ENCODE assay signal across 1 cellular context in the genomic region with DNA sequence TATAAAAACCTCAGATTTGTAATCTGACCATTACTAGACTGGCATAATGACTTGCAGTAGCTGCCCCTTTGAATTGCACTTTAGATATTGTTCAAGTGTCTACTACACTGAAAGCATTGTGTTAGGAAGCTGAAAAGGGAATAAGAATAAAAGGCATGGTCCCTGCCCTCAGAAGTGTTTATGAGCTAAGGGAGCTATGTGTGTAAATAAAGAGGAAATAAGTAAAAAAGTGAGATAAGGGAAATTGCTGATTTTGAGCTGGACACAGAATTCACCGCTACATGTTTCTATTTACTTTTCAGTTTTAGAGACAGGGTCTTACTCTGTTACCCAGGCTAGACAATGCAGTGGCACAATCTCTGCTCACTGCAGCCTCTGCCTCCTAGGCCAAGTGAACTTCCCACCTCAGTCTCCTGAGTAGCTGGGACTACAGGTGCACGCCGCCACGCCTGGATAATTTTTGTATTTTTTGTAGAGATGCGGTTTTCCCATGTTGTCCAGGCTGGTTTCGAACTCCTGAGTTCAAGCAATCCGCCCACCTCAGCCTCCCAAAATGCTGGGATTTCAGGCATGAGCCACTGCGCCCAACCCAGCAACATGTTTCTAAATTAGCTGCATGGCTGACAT.
TF ChIP-seq lines count a peak whose summit lies in the region.

No MANE protein-coding gene starts in this region.

TF ChIP-seq in SK-N-SH, 30 proteins besides CTCF, POLR2A, EP300 and RAD21:
- TF ChIP-seq TAF1 (IDR thresholded peaks at IDR 0.05; ENCODE audit: borderline replicate concordance, low read depth, low read length) (no peak), RXRA (IDR thresholded peaks at IDR 0.05; ENCODE audit: borderline replicate concordance, low read depth) (no peak), SIN3A (IDR thresholded peaks at IDR 0.05; ENCODE audit: borderline replicate concordance, low read depth, low read length) (no peak), ELF1 (IDR thresholded peaks at IDR 0.05) (no peak), MEF2A (IDR thresholded peaks at IDR 0.05; ENCODE audit: borderline replicate concordance, low read depth) (no peak), FOXJ3 (CRISPR knock-in tag; IDR thresholded peaks at IDR 0.05) (no peak)
- TF ChIP-seq, protein P1, sequence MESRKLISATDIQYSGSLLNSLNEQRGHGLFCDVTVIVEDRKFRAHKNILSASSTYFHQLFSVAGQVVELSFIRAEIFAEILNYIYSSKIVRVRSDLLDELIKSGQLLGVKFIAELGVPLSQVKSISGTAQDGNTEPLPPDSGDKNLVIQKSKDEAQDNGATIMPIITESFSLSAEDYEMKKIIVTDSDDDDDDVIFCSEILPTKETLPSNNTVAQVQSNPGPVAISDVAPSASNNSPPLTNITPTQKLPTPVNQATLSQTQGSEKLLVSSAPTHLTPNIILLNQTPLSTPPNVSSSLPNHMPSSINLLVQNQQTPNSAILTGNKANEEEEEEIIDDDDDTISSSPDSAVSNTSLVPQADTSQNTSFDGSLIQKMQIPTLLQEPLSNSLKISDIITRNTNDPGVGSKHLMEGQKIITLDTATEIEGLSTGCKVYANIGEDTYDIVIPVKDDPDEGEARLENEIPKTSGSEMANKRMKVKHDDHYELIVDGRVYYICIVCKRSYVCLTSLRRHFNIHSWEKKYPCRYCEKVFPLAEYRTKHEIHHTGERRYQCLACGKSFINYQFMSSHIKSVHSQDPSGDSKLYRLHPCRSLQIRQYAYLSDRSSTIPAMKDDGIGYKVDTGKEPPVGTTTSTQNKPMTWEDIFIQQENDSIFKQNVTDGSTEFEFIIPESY (IDR thresholded peaks at IDR 0.05; ENCODE audit: borderline replicate concordance, low read depth), result no peak
